In the genomic region with DNA sequence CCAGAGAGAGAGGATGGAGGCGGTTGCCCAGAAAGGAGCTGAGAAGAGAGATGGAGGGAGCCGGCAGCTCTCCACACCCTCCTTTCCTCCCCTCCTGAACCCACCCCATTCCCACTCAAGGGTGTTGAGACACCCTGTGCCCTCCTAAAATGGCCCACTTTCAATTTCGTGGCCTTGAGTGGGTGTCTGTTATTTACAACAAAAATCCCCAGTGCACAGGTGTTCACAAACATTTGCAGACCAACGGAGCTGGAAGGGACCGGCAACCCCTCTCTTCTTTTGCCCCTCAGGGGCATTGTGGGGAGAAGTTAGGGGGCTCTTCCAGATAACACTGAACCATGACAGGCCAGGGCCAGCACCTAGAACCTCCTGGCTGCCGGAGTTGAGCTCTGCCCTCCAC, we compare ENCODE assay signal across 18 cellular contexts.
DNase-seq lines count a peak whose midpoint lies in the region; ATAC-seq and TF ChIP-seq lines count a peak whose summit lies in the region.
"Had no signal": no experiment of that assay in that cellular context is flagged by ENCODE, and none has a peak within 500 bp of the region (broad histone marks: within the 10 kb centered on the region; RNA-seq: fewer than 3 reads in every experiment).

No MANE protein-coding gene starts in this region.

- no peaks in the 10 kb centered on the region for H3K36me3 ChIP-seq in SU-DHL-6 (ENCODE audit: low read length)
- H3K36me3 ChIP-seq: BE2C, SJSA1 had no signal

- H3K4me1 Mint-ChIP-seq in stimulated activated naive B cell treated with anti-CD40 and anti-IgM and Interleukin-4, amounts not matched to agents 10 μg/mL and 1 μg/mL and 100 μg/mL, for 72 hours: peaks cover 36 to 48% of the 10 kb centered on the region in 2 donors

- H3K9me3 ChIP-seq in SU-DHL-6 (ENCODE audit: insufficient read depth, low read length): no peaks in the 10 kb centered on the region
- H3K9me3 ChIP-seq: BE2C, SJSA1 had no signal

- no peak overlapping the region for H3K9ac ChIP-seq in SU-DHL-6 (ENCODE audit: low read length)

- H3K36me3 Mint-ChIP-seq in stimulated activated naive B cell treated with anti-CD40 and anti-IgM and Interleukin-4, amounts not matched to agents 10 μg/mL and 1 μg/mL and 100 μg/mL, for 72 hours: peaks cover 0 to under 1% of the 10 kb centered on the region in 2 donors

- no peak for TF ChIP-seq CTCF in SU-DHL-6 (IDR thresholded peaks at IDR 0.05; ENCODE audit: insufficient read depth, low read length, poor library complexity, severe bottlenecking)

- H3K27ac ChIP-seq in SU-DHL-6 (ENCODE audit: low read depth, low read length): no peak overlapping the region
- H3K27ac ChIP-seq: 22Rv1, PC-9, SJSA1 had no signal

- in situ Hi-C loops in G401 (cut with HindIII; ENCODE audit: low sequenced_read_pairs): no loop called here

- peaks cover 14 to 16% of the 10 kb centered on the region in 2 donors for H3K27me3 Mint-ChIP-seq in stimulated activated naive B cell treated with anti-CD40 and anti-IgM and Interleukin-4, amounts not matched to agents 10 μg/mL and 1 μg/mL and 100 μg/mL, for 72 hours

- no peaks in the 10 kb centered on the region for H3K27me3 ChIP-seq in SU-DHL-6 (ENCODE audit: low read length)
- H3K27me3 ChIP-seq: BE2C, SJSA1 had no signal

- H3K79me2 ChIP-seq in SU-DHL-6 (ENCODE audit: insufficient read depth, low read length): no peaks in the 10 kb centered on the region

- peak; percentile 27 for ATAC-seq in HG02798 (IDR thresholded peaks at IDR 0.05; ENCODE audit: poor library complexity, unreplicated experiment)
- peak; percentile 41 to 59 for ATAC-seq in stimulated activated naive B cell treated with anti-CD40 and anti-IgM and Interleukin-4, amounts not matched to agents 10 μg/mL and 1 μg/mL and 100 μg/mL, for 72 hours (replicated peaks)

- no peak overlapping the region for H3K4me3 ChIP-seq in SU-DHL-6 (ENCODE audit: insufficient read depth, low read length, poor library complexity, severe bottlenecking)
- H3K4me3 ChIP-seq: PC-9, SJSA1 had no signal

- H4K20me1 ChIP-seq in SU-DHL-6 (ENCODE audit: low read depth, low read length): no peaks in the 10 kb centered on the region

- peak; percentile 41 for DNase-seq in activated effector memory CD4-positive, alpha-beta T cell treated with anti-CD3 and anti-CD28 coated beads, Interleukin-2, amount 50 U/mL, for 16 hours
- DNase-seq in activated effector memory CD4-positive, alpha-beta T cell treated with Interleukin-2 at 50 U/mL for 16 hours: no peak
- no peak for DNase-seq in stimulated activated naive B cell treated with anti-CD40 and anti-IgM and Interleukin-4, amounts not matched to agents 10 μg/mL and 1 μg/mL and 100 μg/mL, for 72 hours
- DNase-seq in stimulated activated CD4-positive, alpha-beta T cell treated with anti-CD3 and anti-CD28 coated beads, Interleukin-2, amount 100 ng/mL, for 48 hours: no peak
- no peak for DNase-seq in G401 (ENCODE audit: low spot score)
- DNase-seq in NCI-H1092 (lab: John Stamatoyannopoulos, UW): no peak
- DNase-seq: BE2C; CD8-positive, alpha-beta memory T cell; DMS79; H7; IMR-90; NCI-H187 treated with DMSO at 0.1 percent for 48 hours; NCI-H774; PC-9 had no signal

- no peaks in the 10 kb centered on the region for H3K9me2 ChIP-seq in SU-DHL-6 (replicated peaks; ENCODE audit: insufficient read depth, low read length)

- peak overlapping the region; percentile 16 for H3K4me2 ChIP-seq in SU-DHL-6 (ENCODE audit: low read depth, low read length, poor library complexity, severe bottlenecking)
- H3K4me2 ChIP-seq: PC-9 had no signal

- H3K9me3 Mint-ChIP-seq in stimulated activated naive B cell treated with anti-CD40 and anti-IgM and Interleukin-4, amounts not matched to agents 10 μg/mL and 1 μg/mL and 100 μg/mL, for 72 hours: no peaks in the 10 kb centered on the region
- H3K9me3 Mint-ChIP-seq: CD8-positive, alpha-beta memory T cell had no signal

- no peak overlapping the region for H2AFZ ChIP-seq in SU-DHL-6 (ENCODE audit: low read depth, low read length, severe bottlenecking)
- H2AFZ ChIP-seq: PC-9 had no signal

- no peaks in the 10 kb centered on the region for H3F3A ChIP-seq in SU-DHL-6 (ENCODE audit: insufficient read depth)

- H3K4me3 Mint-ChIP-seq in stimulated activated naive B cell treated with anti-CD40 and anti-IgM and Interleukin-4, amounts not matched to agents 10 μg/mL and 1 μg/mL and 100 μg/mL, for 72 hours: peak overlapping the region; percentile 25 to 53
- H3K4me3 Mint-ChIP-seq: CD8-positive, alpha-beta memory T cell had no signal

- peak overlapping the region; percentile 31 for H3K27ac Mint-ChIP-seq in stimulated activated naive B cell treated with anti-CD40 and anti-IgM and Interleukin-4, amounts not matched to agents 10 μg/mL and 1 μg/mL and 100 μg/mL, for 72 hours
